Comparison of ENCODE assay signal across 14 cellular contexts in the genomic region with DNA sequence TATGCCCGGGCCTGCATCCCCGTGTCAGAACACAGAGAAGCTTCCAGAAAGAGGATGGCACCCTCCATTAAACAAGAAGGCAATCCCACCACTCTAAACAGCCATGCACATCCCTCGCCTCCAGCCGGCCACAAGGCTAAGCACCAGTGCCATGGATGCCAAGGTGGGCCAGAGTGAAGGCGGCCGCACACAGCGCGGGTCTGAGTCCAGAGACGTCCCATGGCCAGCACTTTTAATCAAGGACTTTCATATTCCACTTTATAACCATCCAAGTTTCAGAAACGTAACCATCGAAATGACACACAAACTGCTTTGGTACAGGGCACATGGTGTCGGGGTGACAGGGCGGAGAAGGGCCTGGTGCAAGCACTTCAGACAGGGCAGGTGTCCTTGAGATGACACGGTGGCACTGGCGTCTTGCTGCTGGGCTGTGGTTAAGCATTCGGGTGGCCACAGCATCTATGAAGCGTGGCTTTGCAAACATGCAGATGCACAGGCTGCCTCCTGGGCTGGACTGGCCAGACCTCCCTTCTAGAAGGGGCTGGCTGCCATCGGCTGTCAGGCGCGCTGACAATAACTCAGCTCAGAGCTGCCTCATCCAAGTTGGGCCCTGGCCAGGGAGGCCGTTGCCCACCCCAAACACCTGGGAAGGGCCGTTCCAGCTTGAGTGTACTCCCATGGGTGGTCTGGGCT.
DNase-seq lines count a peak whose midpoint lies in the region; ATAC-seq, FAIRE-seq and TF ChIP-seq lines count a peak whose summit lies in the region.
"Had no signal": no experiment of that assay in that cellular context is flagged by ENCODE, and none has a peak within 500 bp of the region (broad histone marks: within the 10 kb centered on the region; RNA-seq: fewer than 3 reads in every experiment).

No MANE protein-coding gene starts in this region.

- POLR2A ChIA-PET in T-cell (lab: Charles Lee) = no interaction called here

- H3K27me3 ChIP-seq in esophagus (ENCODE audit: control insufficient read depth in 1 of 2, insufficient read depth in 2 of 2, low read length in 2 of 2) (no peaks in the 10 kb centered on the region), upper lobe of left lung (no peaks in the 10 kb centered on the region)

- TF ChIP-seq CTCF in neural crest cell (conservative IDR thresholded peaks at IDR 0.05) (no peak), upper lobe of left lung (IDR thresholded peaks at IDR 0.05) (no peak)

- H3K4me1 Mint-ChIP-seq in neural crest cell = peaks cover 9% of the 10 kb centered on the region
- H3K4me1 Mint-ChIP-seq in T-cell = peaks cover 0 to 6% (median 4%) of the 10 kb centered on the region in 3 donors

- H3K4me1 ChIP-seq in esophagus (ENCODE audit: control insufficient read depth in 2 of 2, insufficient read depth in 2 of 2, low read length in 1 of 2) (peaks cover 3 to 17% of the 10 kb centered on the region in 2 donors), upper lobe of left lung (peaks cover 7 to 19% (median 17%) of the 10 kb centered on the region in 4 donors)

- H3K4me3 ChIP-seq in esophagus (ENCODE audit: low read depth in 1 of 2, low read length in 2 of 2) (no peak overlapping the region), upper lobe of left lung (no peak overlapping the region)

- WGBS in esophagus, 2 donors = 78 to 83% methylated on average over 22 of the region's 22 CpGs
- WGBS in upper lobe of left lung, 2 donors = 83 to 92% methylated on average over 10 to 18 of the region's 22 CpGs

- H3K27me3 Mint-ChIP-seq in neural crest cell (ENCODE audit: low read depth) = no peaks in the 10 kb centered on the region
- H3K27me3 Mint-ChIP-seq in T-cell = no peaks in the 10 kb centered on the region

- no peaks in the 10 kb centered on the region for H3K9me3 ChIP-seq in esophagus (ENCODE audit: control insufficient read depth in 2 of 2, insufficient read depth in 1 of 2, low read depth in 1 of 2, low read length in 1 of 2)
- H3K9me3 ChIP-seq in upper lobe of left lung = no peaks in the 10 kb centered on the region

- H3K36me3 Mint-ChIP-seq in neural crest cell (ENCODE audit: low read depth) (peaks cover 2% of the 10 kb centered on the region), T-cell (peaks cover 24% of the 10 kb centered on the region)

- FAIRE-seq in RCC 7860 (lab: Jason Lieb, UNC) = no peak

- H3K27ac ChIP-seq in esophagus (ENCODE audit: low read depth in 2 of 2, low read length in 1 of 2) = peak overlapping the region; percentile 48 to 62
- H3K27ac ChIP-seq in upper lobe of left lung = peak overlapping the region in 3 of 4 donors; percentile 14 to 35 (median 29)

- no peak for TF ChIP-seq POLR2A in upper lobe of left lung (IDR thresholded peaks at IDR 0.05)

- CTCF ChIA-PET in T-cell (lab: Charles Lee) = no interaction called here

- no peak for TF ChIP-seq EP300 in upper lobe of left lung (IDR thresholded peaks at IDR 0.05)

- H3K27ac Mint-ChIP-seq in neural crest cell (ENCODE audit: unreplicated experiment) = peak overlapping the region; percentile 12
- no peak overlapping the region for H3K27ac Mint-ChIP-seq in T-cell

- peak; percentile 61 for DNase-seq in RCC 7860 (ENCODE audit: low spot score)
- no peak for DNase-seq in neural crest cell (ENCODE audit: low read depth, low spot score)
- peak in 1 of 2 donors; percentile 75 for DNase-seq in upper lobe of left lung
- DNase-seq in COLO829 (ENCODE audit: low spot score) = no peak
- DNase-seq in T-cell = no peak
- DNase-seq: Calu3; effector CD4-positive, alpha-beta T cell; NCI-H526; SIG-M5; stimulated activated CD4-positive, alpha-beta T cell treated with anti-CD3 and anti-CD28 coated beads, Interleukin-2, amount 100 ng/mL, for 48 hours; stimulated activated naive CD4-positive, alpha-beta T cell had no signal

- no peaks in the 10 kb centered on the region for H3K9me3 Mint-ChIP-seq in neural crest cell
- no peaks in the 10 kb centered on the region for H3K9me3 Mint-ChIP-seq in T-cell

- no peak overlapping the region for H3K4me3 Mint-ChIP-seq in neural crest cell
- H3K4me3 Mint-ChIP-seq in T-cell = no peak overlapping the region

- H3K36me3 ChIP-seq in esophagus (ENCODE audit: control insufficient read depth in 2 of 2, insufficient read depth in 2 of 2, low read length in 1 of 2) (peaks cover 0 to 48% of the 10 kb centered on the region in 2 donors), upper lobe of left lung (peaks cover 6 to 77% (median 49%) of the 10 kb centered on the region in 4 donors)

- peak in 1 of 2 donors; percentile 29 for ATAC-seq in upper lobe of left lung (ENCODE audit: low FRiP score in 2 of 2)
- no peak for ATAC-seq in GM19035 (IDR thresholded peaks at IDR 0.05; ENCODE audit: unreplicated experiment)
- no peak for ATAC-seq in T-cell (replicated peaks in 1 of 4)
- ATAC-seq: left lobe of liver had no signal
